In genomic region chr9:83330207-83331196, GRCh38 we compare ENCODE assay signal across 14 cellular contexts.
A peak's percentile ranks its signal among the peaks of the same experiment; 100 is the strongest.
DNase-seq lines count a peak whose midpoint lies in the region; TF ChIP-seq lines count a peak whose summit lies in the region.
"Had no signal": no experiment of that assay in that cellular context is flagged by ENCODE, and none has a peak within 500 bp of the region (broad histone marks: within the 10 kb centered on the region; RNA-seq: fewer than 3 reads in every experiment).

No MANE protein-coding gene starts in this region.

- no peaks in the 10 kb centered on the region for H3K36me3 ChIP-seq in CD4-positive, alpha-beta memory T cell (ENCODE audit: insufficient read depth, low read length)

- TF ChIP-seq CTCF in GM10248 (IDR thresholded peaks at IDR 0.05; ENCODE audit: control extremely low read depth, extremely low read depth, low read depth, missing control alignments) (peak; percentile 8), NB4 (IDR thresholded peaks at IDR 0.05; ENCODE audit: low read depth, low read length) (peak; percentile 21), chondrocyte (IDR thresholded peaks at IDR 0.05) (peak; percentile 30), GM20000 (IDR thresholded peaks at IDR 0.05; ENCODE audit: extremely low read depth, missing control alignments) (no peak)

- CTCF ChIA-PET in GM10248 (lab: Yijun Ruan, JAX) = interaction anchor here (0.7 to 6.3 kb wide), 4 partner anchors 12 to 266 kb away, joined by 3 to 92 read pairs (median 13); no protein-coding TSS in a partner anchor
- CTCF ChIA-PET in CD4-positive, alpha-beta memory T cell (lab: Charles Lee; ENCODE audit: partially characterized antibody) = interaction anchor here (0.8 to 1.5 kb wide), 2 partner anchors 8 to 580 kb away, joined by 3 to 5 read pairs; no protein-coding TSS in a partner anchor

- TF ChIP-seq POLR2A in NB4 (IDR thresholded peaks at IDR 0.05; ENCODE audit: extremely low read depth, insufficient read length) = no peak

- H3K4me1 Mint-ChIP-seq in chondrocyte (ENCODE audit: low read depth) = peaks cover 9% of the 10 kb centered on the region
- H3K4me1 Mint-ChIP-seq in CD4-positive, alpha-beta memory T cell = no peaks in the 10 kb centered on the region
- H3K4me1 Mint-ChIP-seq: CD8-positive, alpha-beta memory T cell; natural killer cell had no signal

- H3K36me3 Mint-ChIP-seq in chondrocyte (ENCODE audit: low read depth) = no peaks in the 10 kb centered on the region
- peaks cover 0 to 4% of the 10 kb centered on the region in 2 donors for H3K36me3 Mint-ChIP-seq in CD4-positive, alpha-beta memory T cell
- H3K36me3 Mint-ChIP-seq: CD8-positive, alpha-beta memory T cell; natural killer cell had no signal

- H3K27ac Mint-ChIP-seq in chondrocyte (ENCODE audit: unreplicated experiment) = no peak overlapping the region
- H3K27ac Mint-ChIP-seq in CD4-positive, alpha-beta memory T cell = no peak overlapping the region
- H3K27ac Mint-ChIP-seq: CD8-positive, alpha-beta memory T cell; effector memory CD8-positive, alpha-beta T cell; natural killer cell had no signal

- no peak overlapping the region for H3K4me3 Mint-ChIP-seq in chondrocyte (ENCODE audit: unreplicated experiment)
- no peak overlapping the region for H3K4me3 Mint-ChIP-seq in CD4-positive, alpha-beta memory T cell
- H3K4me3 Mint-ChIP-seq: CD8-positive, alpha-beta memory T cell; effector memory CD8-positive, alpha-beta T cell; natural killer cell had no signal

- no peaks in the 10 kb centered on the region for H3K9me3 Mint-ChIP-seq in chondrocyte (ENCODE audit: low read depth)
- H3K9me3 Mint-ChIP-seq in CD4-positive, alpha-beta memory T cell = no peaks in the 10 kb centered on the region
- H3K9me3 Mint-ChIP-seq: CD8-positive, alpha-beta memory T cell; effector memory CD8-positive, alpha-beta T cell; natural killer cell had no signal

- H3K27ac ChIP-seq in CD4-positive, alpha-beta memory T cell (ENCODE audit: low read depth, low read length) = no peak overlapping the region

- no peaks in the 10 kb centered on the region for H3K27me3 Mint-ChIP-seq in chondrocyte (ENCODE audit: low read depth)
- no peaks in the 10 kb centered on the region for H3K27me3 Mint-ChIP-seq in CD4-positive, alpha-beta memory T cell
- H3K27me3 Mint-ChIP-seq: CD8-positive, alpha-beta memory T cell; effector memory CD8-positive, alpha-beta T cell had no signal

- intact Hi-C loops in CD4-positive, alpha-beta memory T cell (cut with micrococcal nuclease) = no loop called here

- no peaks in the 10 kb centered on the region for H3K4me1 ChIP-seq in CD4-positive, alpha-beta memory T cell (ENCODE audit: insufficient read depth, low read length)

- in situ Hi-C loops in ACHN (cut with HindIII; ENCODE audit: low pct_ligation_motif_present, low pct_unique_long_range_greater_than_20kb, low sequenced_read_pairs) = no loop called here

- no peaks in the 10 kb centered on the region for H3K9me3 ChIP-seq in CD4-positive, alpha-beta memory T cell (ENCODE audit: control insufficient read depth in 1 of 2, low read length in 2 of 2)

- H3K27me3 ChIP-seq in CD4-positive, alpha-beta memory T cell (ENCODE audit: insufficient read depth, low read length) = no peaks in the 10 kb centered on the region

- DNase-seq in ACHN (peak; percentile 10), GM10248 (ENCODE audit: extremely low spot score) (no peak), NB4 (ENCODE audit: low read depth) (peak; percentile 13), chondrocyte (ENCODE audit: low spot score) (no peak), GM20000 (ENCODE audit: low spot score) (no peak), NCI-H2029 (lab: John Stamatoyannopoulos, UW) (no peak)
- no peak for DNase-seq in CD4-positive, alpha-beta memory T cell
- DNase-seq in activated T-cell treated with anti-CD3 and anti-CD28 coated beads, Interleukin-2, amount 50 U/mL, for 1 hour = no peak
- DNase-seq: amygdala; CD8-positive, alpha-beta memory T cell; effector memory CD8-positive, alpha-beta T cell; head of caudate nucleus; natural killer cell; right cardiac atrium had no signal

- no peak overlapping the region for H3K4me3 ChIP-seq in NB4 (ENCODE audit: low read depth, low read length)
- no peak overlapping the region for H3K4me3 ChIP-seq in CD4-positive, alpha-beta memory T cell (ENCODE audit: low read length in 2 of 2)

- POLR2A ChIA-PET in GM10248 (lab: Yijun Ruan, JAX) = no interaction called here
- POLR2A ChIA-PET in CD4-positive, alpha-beta memory T cell (lab: Charles Lee; ENCODE audit: partially characterized antibody) = no interaction called here

Comparison
In these comparisons a context has a peak if more than half of its experiments do, and no peak if none do; other contexts are left out.
1. DNase-seq: peak in ACHN (single experiment) and NB4 (single experiment); none in GM10248 (single experiment), chondrocyte (single experiment), CD4-positive, alpha-beta memory T cell (0 of 5), GM20000 (single experiment), activated T-cell treated with anti-CD3 and anti-CD28 coated beads, Interleukin-2, amount 50 U/mL, for 1 hour (single experiment) and NCI-H2029 (single experiment).